Comparison of ENCODE assay signal across 9 cellular contexts in genomic region chr6:138592698-138593097, GRCh38.
A peak's percentile ranks its signal among the peaks of the same experiment; 100 is the strongest.
DNase-seq lines count a peak whose midpoint lies in the region; TF ChIP-seq lines count a peak whose summit lies in the region.
"Had no signal": no experiment of that assay in that cellular context is flagged by ENCODE, and none has a peak within 500 bp of the region (broad histone marks: within the 10 kb centered on the region; RNA-seq: fewer than 3 reads in every experiment).

No MANE protein-coding gene starts in this region.

- H3K9ac ChIP-seq in GM23248 (peak overlapping the region; percentile 73), duodenal mucosa (ENCODE audit: low read depth in 1 of 2, low read length in 2 of 2) (no peak overlapping the region), smooth muscle cell (ENCODE audit: low read depth) (peak overlapping the region; percentile 60)

- peak overlapping the region; percentile 84 for H3K27ac ChIP-seq in GM23248
- peak overlapping the region; percentile 60 for H3K27ac ChIP-seq in duodenal mucosa (ENCODE audit: low read depth, low read length)
- peak overlapping the region; percentile 97 for H3K27ac ChIP-seq in smooth muscle cell (ENCODE audit: low read depth)

- TF ChIP-seq CTCF in GM12865 (IDR thresholded peaks at IDR 0.05; ENCODE audit: insufficient read depth, low read depth, low read length, missing control alignments) (no peak), NB4 (IDR thresholded peaks at IDR 0.05; ENCODE audit: low read depth, low read length) (no peak), smooth muscle cell (IDR thresholded peaks at IDR 0.05; ENCODE audit: borderline replicate concordance, insufficient read depth, poor library complexity, severe bottlenecking) (no peak)

- H3K4me1 ChIP-seq in GM23248 (ENCODE audit: insufficient read depth) = peaks cover 19% of the 10 kb centered on the region
- peaks cover 12 to 25% of the 10 kb centered on the region in 2 donors for H3K4me1 ChIP-seq in duodenal mucosa (ENCODE audit: control insufficient read depth in 1 of 2, insufficient read depth in 2 of 2, low read length in 2 of 2)
- H3K4me1 ChIP-seq in smooth muscle cell (ENCODE audit: low read depth) = peaks cover 13% of the 10 kb centered on the region

- H2AFZ ChIP-seq in GM23248 = peak overlapping the region; percentile 83
- H2AFZ ChIP-seq in smooth muscle cell (ENCODE audit: low read depth) = peak overlapping the region; percentile 71

- H3K27me3 ChIP-seq in GM23248 (replicated peaks; ENCODE audit: insufficient read depth) (no peaks in the 10 kb centered on the region), duodenal mucosa (ENCODE audit: control insufficient read depth in 1 of 2, insufficient read depth in 2 of 2, low read length in 2 of 2) (no peaks in the 10 kb centered on the region), smooth muscle cell (ENCODE audit: low read depth) (no peaks in the 10 kb centered on the region)

- H3K4me2 ChIP-seq in GM23248 (ENCODE audit: unreplicated experiment) (peak overlapping the region; percentile 85), smooth muscle cell (peak overlapping the region; percentile 80)

- 97 to 100% methylated on average over 1 of the region's 1 CpG for WGBS in GM23248 (ENCODE audit: low coverage in 1 of 2, low lambda C conversion rate in 2 of 2, missing lambda C conversion rate in 2 of 2), 2 experiments
- WGBS in smooth muscle cell (ENCODE audit: low lambda C conversion rate) = 88% methylated on average over 1 of the region's 1 CpG

- H3K79me2 ChIP-seq in GM23248 (ENCODE audit: insufficient read depth) (no peaks in the 10 kb centered on the region), smooth muscle cell (ENCODE audit: low read depth) (peaks cover 28% of the 10 kb centered on the region)

- no peak for TF ChIP-seq POLR2A in NB4 (IDR thresholded peaks at IDR 0.05; ENCODE audit: extremely low read depth, insufficient read length)

- H3K4me3 ChIP-seq in GM12865 (ENCODE audit: low read depth, low read length) = peak overlapping the region; percentile 37
- peak overlapping the region; percentile 64 for H3K4me3 ChIP-seq in GM23248
- peak overlapping the region; percentile 50 for H3K4me3 ChIP-seq in NB4 (ENCODE audit: low read depth, low read length)
- H3K4me3 ChIP-seq in duodenal mucosa (ENCODE audit: low read depth in 1 of 2, low read length in 2 of 2) = peak overlapping the region in 1 of 2 donors; percentile 67
- H3K4me3 ChIP-seq in smooth muscle cell = peak overlapping the region; percentile 31
- H3K4me3 ChIP-seq: lung had no signal

- H3K9me3 ChIP-seq in GM23248 (ENCODE audit: low read depth) (no peaks in the 10 kb centered on the region), duodenal mucosa (ENCODE audit: control insufficient read depth in 1 of 2, low read length in 2 of 2) (no peaks in the 10 kb centered on the region), smooth muscle cell (replicated peaks; ENCODE audit: low read depth) (no peaks in the 10 kb centered on the region)

- DNase-seq in GM12865 (ENCODE audit: low read depth) (peak; percentile 55), GM23248 (no peak), NB4 (ENCODE audit: low read depth) (peak; percentile 72), smooth muscle cell (lab: John Stamatoyannopoulos, UW; ENCODE audit: unreplicated experiment) (no peak), T-helper 9 cell (no peak), NCI-H146 (lab: John Stamatoyannopoulos, UW) (no peak), NCI-H1105 treated with DMSO at 0.1 percent for 48 hours (lab: John Stamatoyannopoulos, UW) (no peak)

- H3K9me2 ChIP-seq in GM23248 (ENCODE audit: insufficient read depth) = no peaks in the 10 kb centered on the region

- H3F3A ChIP-seq in GM23248 (ENCODE audit: insufficient read depth) (peaks cover 22% of the 10 kb centered on the region), smooth muscle cell (ENCODE audit: low read depth) (peaks cover 9% of the 10 kb centered on the region)

- H3K36me3 ChIP-seq in GM23248 (ENCODE audit: low read depth) (no peaks in the 10 kb centered on the region), duodenal mucosa (ENCODE audit: control insufficient read depth in 1 of 2, insufficient read depth in 2 of 2, low read length in 2 of 2) (no peaks in the 10 kb centered on the region), smooth muscle cell (ENCODE audit: low read depth) (no peaks in the 10 kb centered on the region)

- H4K20me1 ChIP-seq in GM23248 (ENCODE audit: insufficient read depth) (no peaks in the 10 kb centered on the region), smooth muscle cell (ENCODE audit: low read depth) (peaks cover 13% of the 10 kb centered on the region)

- in situ Hi-C loops in GM23248 (cut with MboI) = loop anchor here (10.0 kb wide), 1 partner anchor 158 kb away; no protein-coding TSS in a partner anchor

Comparison
In these comparisons a context has a peak if more than half of its experiments do, and no peak if none do; other contexts are left out.
1. DNase-seq: peak in GM12865 (single experiment) and NB4 (single experiment); none in GM23248 (single experiment), smooth muscle cell (single experiment), T-helper 9 cell (single experiment), NCI-H146 (single experiment) and NCI-H1105 treated with DMSO at 0.1 percent for 48 hours (single experiment).
2. H3K9ac ChIP-seq: peak in GM23248 (single experiment) and smooth muscle cell (single experiment); none in duodenal mucosa (0 of 2).
3. Peak in every context shown above with its lines, with median percentiles within 50 percentile points of each other: H3K27ac ChIP-seq.